In the genomic region with DNA sequence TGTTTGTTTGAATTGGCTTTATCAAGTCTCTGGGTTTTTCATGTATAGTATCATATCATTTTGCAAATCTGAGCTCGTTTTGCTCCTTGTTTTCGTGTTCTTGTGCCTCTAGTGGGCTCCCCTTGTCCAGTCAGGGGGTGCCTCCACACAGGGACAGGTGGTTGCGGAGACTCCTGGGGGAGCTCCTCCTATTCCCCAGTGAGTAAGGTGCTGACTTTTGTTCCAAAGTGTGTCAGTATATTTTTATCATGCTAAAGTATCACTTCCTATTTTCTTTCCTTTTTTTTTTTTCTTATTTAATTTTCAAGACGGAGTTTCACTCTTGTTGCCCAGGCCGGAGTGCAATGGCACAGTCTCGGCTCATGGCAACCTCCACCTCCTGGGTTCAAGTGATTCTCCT, we compare ENCODE assay signal across 19 cellular contexts. TPM values are rescaled to one million over a fixed set of nuclear protein-coding genes. Genes with fewer than 3 reads are reported as not detected.
"Had no signal": no experiment of that assay in that cellular context is flagged by ENCODE, and none has a peak within 500 bp of the region (broad histone marks: within the 10 kb centered on the region; RNA-seq: fewer than 3 reads in every experiment).

No MANE protein-coding gene starts in this region.

- H3K27me3 Mint-ChIP-seq: activated CD8-positive, alpha-beta T cell treated with anti-CD3 and anti-CD28 coated beads for 36 hours had no signal

- ATAC-seq: activated CD8-positive, alpha-beta T cell treated with anti-CD3 and anti-CD28 coated beads for 36 hours; left ventricle myocardium superior; stimulated activated naive CD8-positive, alpha-beta T cell treated with anti-CD3 and anti-CD28 coated beads, Interleukin-15, Interleukin-2, amounts not matched to agents 100 U/mL and 50 U/mL, for 24 hours had no signal

- H3K9me3 Mint-ChIP-seq: activated CD8-positive, alpha-beta T cell treated with anti-CD3 and anti-CD28 coated beads for 36 hours; nephron had no signal

- DNase-seq: activated CD4-positive, alpha-beta T cell treated with anti-CD3 and anti-CD28 coated beads for 48 hours; activated CD8-positive, alpha-beta T cell treated with anti-CD3 and anti-CD28 coated beads for 36 hours; activated naive CD4-positive, alpha-beta T cell treated with Interleukin-2 at 50 U/mL for 16 hours; head of caudate nucleus; kidney glomerular epithelial cell; left ventricle myocardium superior; mesenchymal stem cell; occipital lobe; stimulated activated CD4-positive, alpha-beta T cell treated with anti-CD3 and anti-CD28 coated beads, Interleukin-4, amount 100 ng/mL, for 1 hour; stimulated activated naive CD8-positive, alpha-beta T cell treated with anti-CD3 and anti-CD28 coated beads, Interleukin-15, Interleukin-2, amounts not matched to agents 100 U/mL and 50 U/mL, for 24 hours; T-helper 1 cell; trophoblast cell had no signal

- FAIRE-seq: astrocyte, bronchial epithelial cell, frontal cortex had no signal

- H3K27ac Mint-ChIP-seq: activated CD8-positive, alpha-beta T cell treated with anti-CD3 and anti-CD28 coated beads for 36 hours; nephron had no signal

- H3K4me3 Mint-ChIP-seq: activated CD8-positive, alpha-beta T cell treated with anti-CD3 and anti-CD28 coated beads for 36 hours; nephron had no signal

RNA-seq across cellular contexts. Expression of gene IL17C, which starts 30.3 kb away (rescaled TPM):
- total RNA-seq: chondrocyte, dermis microvascular lymphatic vessel endothelial cell, frontal cortex, left ventricle myocardium superior, occipital lobe, posterior vena cava had no signal
